ENCODE assay signal across 29 cellular contexts in the genomic region with DNA sequence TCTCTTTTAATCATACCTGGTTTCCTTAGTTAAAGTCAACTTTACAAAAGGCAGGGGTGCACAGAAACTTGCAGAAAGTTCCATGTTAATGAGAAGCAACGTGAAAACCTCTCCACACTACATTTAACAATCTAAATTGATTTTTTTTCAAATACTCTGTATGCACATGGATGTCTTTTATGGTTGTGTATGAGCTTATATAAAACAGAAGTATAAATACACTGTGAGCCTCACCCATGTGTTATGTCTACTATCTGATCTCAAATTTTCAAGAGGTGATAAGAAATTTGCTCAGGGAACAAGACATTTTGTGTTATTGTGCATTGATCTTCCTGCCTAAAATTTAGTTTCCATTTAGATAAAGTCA.
"Had no signal": no experiment of that assay in that cellular context is flagged by ENCODE, and none has a peak within 500 bp of the region (broad histone marks: within the 10 kb centered on the region; RNA-seq: fewer than 3 reads in every experiment).

No MANE protein-coding gene starts in this region.

- H3K27me3 Mint-ChIP-seq: activated CD4-positive, alpha-beta memory T cell treated with anti-CD3 and anti-CD28 coated beads for 36 hours; activated CD4-positive, alpha-beta T cell treated with anti-CD3 and anti-CD28 coated beads, Interleukin-2, amount 10 ng/mL, durations not matched to agents 24 days and 14 days; activated naive CD8-positive, alpha-beta T cell treated with anti-CD3 and anti-CD28 coated beads, Interleukin-2, amount 10 ng/mL, durations not matched to agents 7 days and 5 days; effector memory CD8-positive, alpha-beta T cell; naive B cell; progenitor cell of endocrine pancreas had no signal

- H3K4me3 Mint-ChIP-seq: activated CD4-positive, alpha-beta memory T cell treated with anti-CD3 and anti-CD28 coated beads for 36 hours; activated CD4-positive, alpha-beta T cell treated with anti-CD3 and anti-CD28 coated beads, Interleukin-2, amount 10 ng/mL, durations not matched to agents 24 days and 14 days; activated naive CD4-positive, alpha-beta T cell treated with anti-CD3 and anti-CD28 coated beads for 36 hours; activated naive CD8-positive, alpha-beta T cell treated with anti-CD3 and anti-CD28 coated beads, Interleukin-2, amount 10 ng/mL, durations not matched to agents 7 days and 5 days; activated T-helper 1 cell treated with anti-CD3 and anti-CD28 coated beads, Interleukin-12 subunit alpha, Interleukin-12 subunit beta, Interleukin-2, Interleukin-4 antibody, amounts not matched to agents 30 ng/mL and 10 ng/mL and 1 ng/mL, durations not matched to agents 14 hours and 24 hours and 36 hours; effector memory CD8-positive, alpha-beta T cell; immature natural killer cell; naive B cell; nephron progenitor cell had no signal

- H3K9me3 Mint-ChIP-seq: activated CD4-positive, alpha-beta memory T cell treated with anti-CD3 and anti-CD28 coated beads for 36 hours; activated naive CD4-positive, alpha-beta T cell treated with anti-CD3 and anti-CD28 coated beads for 36 hours; effector memory CD8-positive, alpha-beta T cell; mesothelial cell of epicardium had no signal

- H3K36me3 Mint-ChIP-seq: activated CD4-positive, alpha-beta memory T cell treated with anti-CD3 and anti-CD28 coated beads for 36 hours; activated naive CD8-positive, alpha-beta T cell treated with anti-CD3 and anti-CD28 coated beads, Interleukin-2, amount 10 ng/mL, durations not matched to agents 7 days and 5 days; mesothelial cell of epicardium; naive B cell had no signal

- ATAC-seq: activated CD4-positive, CD25-positive, alpha-beta regulatory T cell treated with anti-CD3 and anti-CD28 coated beads, Interleukin-2, amount 50 U/mL, for 24 hours; effector memory CD8-positive, alpha-beta T cell; heart left ventricle; left colon; right lobe of liver had no signal

- H3K27ac Mint-ChIP-seq: activated CD4-positive, alpha-beta memory T cell treated with anti-CD3 and anti-CD28 coated beads for 36 hours; activated CD4-positive, alpha-beta T cell treated with anti-CD3 and anti-CD28 coated beads, Interleukin-2, amount 10 ng/mL, durations not matched to agents 24 days and 14 days; activated naive CD4-positive, alpha-beta T cell treated with anti-CD3 and anti-CD28 coated beads for 36 hours; activated naive CD8-positive, alpha-beta T cell treated with anti-CD3 and anti-CD28 coated beads, Interleukin-2, amount 10 ng/mL, durations not matched to agents 7 days and 5 days; activated T-helper 1 cell treated with anti-CD3 and anti-CD28 coated beads, Interleukin-12 subunit alpha, Interleukin-12 subunit beta, Interleukin-2, Interleukin-4 antibody, amounts not matched to agents 30 ng/mL and 10 ng/mL and 1 ng/mL, durations not matched to agents 14 hours and 24 hours and 36 hours; effector memory CD8-positive, alpha-beta T cell; immature natural killer cell; mesothelial cell of epicardium; nephron progenitor cell; progenitor cell of endocrine pancreas had no signal

- DNase-seq: activated CD4-positive, alpha-beta memory T cell treated with anti-CD3 and anti-CD28 coated beads for 36 hours; activated CD4-positive, alpha-beta T cell treated with anti-CD3 and anti-CD28 coated beads, Interleukin-2, amount 10 ng/mL, durations not matched to agents 24 days and 14 days; activated CD8-positive, alpha-beta memory T cell treated with anti-CD3 and anti-CD28 coated beads, Interleukin-2, amount 50 U/mL, for 4 hours; activated effector memory CD4-positive, alpha-beta T cell treated with anti-CD3 and anti-CD28 coated beads, Interleukin-2, amount 50 U/mL, for 16 hours; activated naive CD4-positive, alpha-beta T cell treated with anti-CD3 and anti-CD28 coated beads for 36 hours; activated naive CD8-positive, alpha-beta T cell treated with anti-CD3 and anti-CD28 coated beads, Interleukin-2, amount 10 ng/mL, durations not matched to agents 7 days and 5 days; activated T-cell treated with anti-CD3 and anti-CD28 coated beads, Interleukin-2, amount 50 U/mL, for 1 hour; brain microvascular endothelial cell; cortex of kidney; effector memory CD8-positive, alpha-beta T cell; foreskin fibroblast; heart left ventricle; hypothalamus; immature natural killer cell; kidney; left colon; mammary epithelial cell; naive B cell; nephron progenitor cell; ovary; right lobe of liver; stimulated activated CD4-positive, alpha-beta T cell treated with anti-CD3 and anti-CD28 coated beads, Interleukin-2, amount 100 ng/mL, for 48 hours; stimulated activated naive CD4-positive, alpha-beta T cell treated with Interleukin-2 at 50 U/mL for 16 hours; T-helper 9 cell; trophoblast cell had no signal

- H3K4me1 Mint-ChIP-seq: activated CD4-positive, alpha-beta T cell treated with anti-CD3 and anti-CD28 coated beads, Interleukin-2, amount 10 ng/mL, durations not matched to agents 24 days and 14 days; activated naive CD8-positive, alpha-beta T cell treated with anti-CD3 and anti-CD28 coated beads, Interleukin-2, amount 10 ng/mL, durations not matched to agents 7 days and 5 days; immature natural killer cell; mesothelial cell of epicardium; naive B cell; nephron progenitor cell had no signal
